ENCODE assay signal across 17 cellular contexts in the genomic region with DNA sequence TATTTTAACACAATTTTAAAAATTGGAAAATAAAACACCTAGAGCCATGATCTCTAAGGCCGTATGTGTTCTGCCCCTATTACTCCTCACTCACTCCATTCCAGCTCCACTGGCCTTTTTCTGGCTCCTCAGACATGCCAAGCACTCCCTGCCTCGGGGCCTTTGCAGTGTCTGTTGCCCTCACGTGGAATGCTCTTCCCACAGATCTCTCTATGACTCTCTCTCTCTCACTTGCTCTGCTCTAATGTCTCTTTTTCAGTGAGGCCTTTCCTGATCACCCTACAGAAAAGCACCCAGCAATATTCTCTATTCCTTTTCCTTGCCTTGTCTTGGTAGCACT. TPM values are rescaled to one million over a fixed set of nuclear protein-coding genes. Genes with fewer than 3 reads are reported as not detected.
"Had no signal": no experiment of that assay in that cellular context is flagged by ENCODE, and none has a peak within 500 bp of the region (broad histone marks: within the 10 kb centered on the region; RNA-seq: fewer than 3 reads in every experiment).

No MANE protein-coding gene starts in this region.

RNA-seq across cellular contexts. Expression of gene GAB4, which starts 6.0 kb away (rescaled TPM):
- total RNA-seq: activated CD8-positive, alpha-beta T cell treated with anti-CD3 and anti-CD28 coated beads for 36 hours; activated T-cell treated with anti-CD3 and anti-CD28 coated beads, Interleukin-2, amount 50 U/mL, for 4 hours; activated T-helper 17 cell treated with anti-CD3 and anti-CD28 coated beads, Interleukin-2, amount 50 U/mL, for 72 hours; aorta; body of pancreas; cardiac muscle cell; cerebellum; dermis blood vessel endothelial cell; endothelial cell of umbilical vein; esophagus squamous epithelium; fibroblast of lung; fibroblast of villous mesenchyme; gastroesophageal sphincter; glomerular endothelial cell; T-helper 17 cell had no signal
- polyA plus RNA-seq: adipose tissue, aorta, cardiac muscle cell, endothelial cell of umbilical vein, esophagus, fibroblast of lung had no signal
